12 cellular contexts compared by ENCODE assay signal in the genomic region with DNA sequence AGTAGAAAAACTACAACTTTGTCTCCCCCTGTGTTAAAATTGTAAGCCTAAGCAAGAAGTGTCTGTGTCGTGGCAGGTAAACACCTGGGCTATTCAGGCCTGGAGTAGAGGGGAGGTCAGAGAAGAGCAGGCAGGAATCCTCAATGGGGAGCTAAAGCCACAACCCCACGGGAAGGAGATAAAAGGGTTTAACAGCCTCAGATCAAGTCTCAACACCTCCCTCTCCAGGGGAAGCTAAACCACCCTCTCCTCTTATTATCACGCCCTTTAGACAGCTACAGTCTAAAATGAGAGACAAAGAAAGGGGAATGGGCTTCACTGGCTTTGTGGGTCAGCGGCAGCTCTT. TPM values are rescaled to one million over a fixed set of nuclear protein-coding genes. Genes with fewer than 3 reads are reported as not detected.
A peak's percentile ranks its signal among the peaks of the same experiment; 100 is the strongest.
DNase-seq lines count a peak whose midpoint lies in the region; ATAC-seq and TF ChIP-seq lines count a peak whose summit lies in the region.
"Had no signal": no experiment of that assay in that cellular context is flagged by ENCODE, and none has a peak within 500 bp of the region (broad histone marks: within the 10 kb centered on the region; RNA-seq: fewer than 3 reads in every experiment).

No MANE protein-coding gene starts in this region.

- no peak for ATAC-seq in HG03095 (IDR thresholded peaks at IDR 0.05; ENCODE audit: unreplicated experiment)

- no peak overlapping the region for H3K4ac ChIP-seq in mesendoderm (ENCODE audit: low read depth, low read length)

- no peak overlapping the region for H2AK5ac ChIP-seq in mesendoderm (ENCODE audit: low read length)

- H3K18ac ChIP-seq in mesendoderm (ENCODE audit: low read length), result peak overlapping the region; percentile 35

- no peaks in the 10 kb centered on the region for H3K79me1 ChIP-seq in mesendoderm (ENCODE audit: low read length)

- no peak for TF ChIP-seq CTCF in cardiac muscle cell (IDR thresholded peaks at IDR 0.05; ENCODE audit: low read depth, low read length)
- no peak for TF ChIP-seq CTCF in right atrium auricular region (IDR thresholded peaks at IDR 0.05)
- no peak for TF ChIP-seq CTCF in type B pancreatic cell (conservative IDR thresholded peaks at IDR 0.05)

- no peaks in the 10 kb centered on the region for H3K79me2 ChIP-seq in mesendoderm (ENCODE audit: control insufficient read depth, insufficient read depth, low read length)

- H3K56ac ChIP-seq in mesendoderm (ENCODE audit: low read length), result peak overlapping the region; percentile 66

- H3K4me1 Mint-ChIP-seq in dendritic cell treated with granulocyte-macrophage colony-stimulating factor and Interleukin-4, amounts not matched to agents 40 ng/mL and 50 ng/mL, for 4 days (ENCODE audit: low read depth), result peaks cover 66% of the 10 kb centered on the region
- H3K4me1 Mint-ChIP-seq in type B pancreatic cell (ENCODE audit: unreplicated experiment), result peaks cover 40% of the 10 kb centered on the region

- H3K23ac ChIP-seq in mesendoderm (ENCODE audit: low read length), result no peak overlapping the region

- no peak overlapping the region for H2BK120ac ChIP-seq in mesendoderm (ENCODE audit: low read depth, low read length)

- H3K9me3 Mint-ChIP-seq in dendritic cell treated with granulocyte-macrophage colony-stimulating factor and Interleukin-4, amounts not matched to agents 40 ng/mL and 50 ng/mL, for 4 days, result no peaks in the 10 kb centered on the region
- no peaks in the 10 kb centered on the region for H3K9me3 Mint-ChIP-seq in type B pancreatic cell

- H3K4me2 ChIP-seq in mesendoderm (ENCODE audit: low read length), result peak overlapping the region; percentile 50

- H3K4me3 ChIP-seq in cardiac muscle cell (peak overlapping the region; percentile 7), right atrium auricular region (peak overlapping the region in 1 of 2 donors; percentile 50), mesendoderm (ENCODE audit: low read length) (no peak overlapping the region)
- H3K4me3 ChIP-seq: lung had no signal

- no peak overlapping the region for H4K5ac ChIP-seq in mesendoderm (ENCODE audit: low read length)

- H3K9ac ChIP-seq in mesendoderm (ENCODE audit: low read length), result peak overlapping the region; percentile 50

- DNase-seq in cardiac muscle cell (ENCODE audit: low read depth in 1 of 2, low spot score in 1 of 2) (no peak), right atrium auricular region (ENCODE audit: low spot score) (no peak), mesendoderm (no peak), type B pancreatic cell (ENCODE audit: extremely low spot score, unreplicated experiment) (no peak), kidney tubule cell (ENCODE audit: low spot score) (no peak)
- no peak for DNase-seq in effector CD4-positive, alpha-beta T cell
- DNase-seq: activated CD4-positive, alpha-beta T cell treated with anti-CD3 and anti-CD28 coated beads for 4 hours; activated naive CD4-positive, alpha-beta T cell; GDM1 had no signal

- intact Hi-C loops in dendritic cell treated with granulocyte-macrophage colony-stimulating factor and Interleukin-4, amounts not matched to agents 40 ng/mL and 50 ng/mL, for 4 days (cut with micrococcal nuclease), result loop anchor here (10.0 kb wide), 2 partner anchors 478 to 678 kb away; partner anchors contain the start of gene DNAJB11

- no peak overlapping the region for H2BK15ac ChIP-seq in mesendoderm (replicated peaks; ENCODE audit: low read depth)

- no peaks in the 10 kb centered on the region for H3K36me3 Mint-ChIP-seq in dendritic cell treated with granulocyte-macrophage colony-stimulating factor and Interleukin-4, amounts not matched to agents 40 ng/mL and 50 ng/mL, for 4 days (ENCODE audit: low read depth)
- peaks cover 3% of the 10 kb centered on the region for H3K36me3 Mint-ChIP-seq in type B pancreatic cell

- no peaks in the 10 kb centered on the region for H3K27me3 ChIP-seq in cardiac muscle cell
- no peaks in the 10 kb centered on the region for H3K27me3 ChIP-seq in right atrium auricular region
- H3K27me3 ChIP-seq in mesendoderm (ENCODE audit: insufficient read depth, low read length, poor library complexity), result no peaks in the 10 kb centered on the region

- H3K27me3 Mint-ChIP-seq in dendritic cell treated with granulocyte-macrophage colony-stimulating factor and Interleukin-4, amounts not matched to agents 40 ng/mL and 50 ng/mL, for 4 days, result peaks cover 27% of the 10 kb centered on the region
- H3K27me3 Mint-ChIP-seq in type B pancreatic cell, result peaks cover 19% of the 10 kb centered on the region

- no peak overlapping the region for H3K4me3 Mint-ChIP-seq in dendritic cell treated with granulocyte-macrophage colony-stimulating factor and Interleukin-4, amounts not matched to agents 40 ng/mL and 50 ng/mL, for 4 days
- peak overlapping the region; percentile 88 for H3K4me3 Mint-ChIP-seq in type B pancreatic cell

- peak overlapping the region; percentile 68 for H3K27ac ChIP-seq in cardiac muscle cell
- H3K27ac ChIP-seq in right atrium auricular region, result peak overlapping the region in 1 of 2 donors; percentile 56
- H3K27ac ChIP-seq in mesendoderm (ENCODE audit: low read depth, low read length), result peak overlapping the region; percentile 96

- H3K27ac Mint-ChIP-seq in dendritic cell treated with granulocyte-macrophage colony-stimulating factor and Interleukin-4, amounts not matched to agents 40 ng/mL and 50 ng/mL, for 4 days, result peak overlapping the region; percentile 100
- H3K27ac Mint-ChIP-seq in type B pancreatic cell, result peak overlapping the region; percentile 12

- no CpG with 5 or more reads among the region's 4 CpGs for WGBS in mesendoderm (ENCODE audit: extremely low coverage, insufficient coverage, low lambda C conversion rate)

- H3K4me1 ChIP-seq in cardiac muscle cell (ENCODE audit: low read depth) (peaks cover 66% of the 10 kb centered on the region), right atrium auricular region (peaks cover 0 to 37% of the 10 kb centered on the region in 2 donors), mesendoderm (ENCODE audit: control insufficient read depth, low read depth, low read length) (peaks cover 14% of the 10 kb centered on the region)

- H3K36me3 ChIP-seq in cardiac muscle cell, result no peaks in the 10 kb centered on the region
- H3K36me3 ChIP-seq in right atrium auricular region, result no peaks in the 10 kb centered on the region
- H3K36me3 ChIP-seq in mesendoderm (ENCODE audit: control insufficient read depth, insufficient read depth, low read length), result no peaks in the 10 kb centered on the region

- H4K8ac ChIP-seq in mesendoderm (ENCODE audit: low read depth, low read length), result no peak overlapping the region

- H3K9me3 ChIP-seq in cardiac muscle cell (ENCODE audit: low read depth) (no peaks in the 10 kb centered on the region), right atrium auricular region (no peaks in the 10 kb centered on the region)

- no peak overlapping the region for H2BK5ac ChIP-seq in mesendoderm (ENCODE audit: low read length)

RNA-seq across cellular contexts. Expression of gene ETV5, which starts 11.6 kb away (rescaled TPM):
- 16.3 and 53.2 TPM in 2 replicates for total RNA-seq in cardiac muscle cell
- 16.1 and 29.3 TPM in 2 replicates for polyA plus RNA-seq in cardiac muscle cell
- 10 to 100 TPM; 22.8 to 28.7 TPM for total RNA-seq in right atrium auricular region
- polyA plus RNA-seq in mesendoderm (2013, experiment 1 of 2), result 16.0 TPM
- polyA plus RNA-seq in mesendoderm (2013, experiment 2 of 2), result 15.4 TPM
- 26.4 and 42.2 TPM in 2 replicates for total RNA-seq in type B pancreatic cell (ENCODE audit: low replicate concordance)
